Comparison of ENCODE assay signal across 2 cellular contexts in genomic region chr6:43538986-43539385, GRCh38. TPM values are rescaled to one million over a fixed set of nuclear protein-coding genes. Genes with fewer than 3 reads are reported as not detected.
"Had no signal": no experiment of that assay in that cellular context is flagged by ENCODE, and none has a peak within 500 bp of the region (broad histone marks: within the 10 kb centered on the region; RNA-seq: fewer than 3 reads in every experiment).

No MANE protein-coding gene starts in this region.

RNA-seq across cellular contexts. Expression of gene LRRC73, which starts 28.8 kb away (rescaled TPM):
- total RNA-seq: urinary bladder, vagina had no signal
